17 cellular contexts compared by ENCODE assay signal in genomic region chr1:92409946-92410345, GRCh38.
DNase-seq lines count a peak whose midpoint lies in the region; ATAC-seq and TF ChIP-seq lines count a peak whose summit lies in the region.
"Had no signal": no experiment of that assay in that cellular context is flagged by ENCODE, and none has a peak within 500 bp of the region (broad histone marks: within the 10 kb centered on the region; RNA-seq: fewer than 3 reads in every experiment).

No MANE protein-coding gene starts in this region.

- H4K8ac ChIP-seq in H9 (replicated peaks; ENCODE audit: insufficient read length, low read depth, low read length), result no peak overlapping the region

- H2BK120ac ChIP-seq in H9 (ENCODE audit: low read depth, low read length, poor library complexity, severe bottlenecking), result no peak overlapping the region

- H3K9me3 ChIP-seq in H9 (ENCODE audit: control insufficient read depth, low read depth, low read length), result no peaks in the 10 kb centered on the region
- H3K9me3 ChIP-seq in osteoblast (ENCODE audit: low read depth, low read length), result no peaks in the 10 kb centered on the region
- no peaks in the 10 kb centered on the region for H3K9me3 ChIP-seq in MM.1S (replicated peaks; ENCODE audit: insufficient read depth, low read length)
- H3K9me3 ChIP-seq: BE2C had no signal

- no peak overlapping the region for H3K14ac ChIP-seq in H9 (ENCODE audit: insufficient read depth, low read length)

- no peaks in the 10 kb centered on the region for H3K27me3 ChIP-seq in H9 (ENCODE audit: insufficient read depth, low read length)
- H3K27me3 ChIP-seq in osteoblast (ENCODE audit: insufficient read depth, low read length), result no peaks in the 10 kb centered on the region
- no peaks in the 10 kb centered on the region for H3K27me3 ChIP-seq in MM.1S (replicated peaks; ENCODE audit: insufficient read depth, low read length)
- H3K27me3 ChIP-seq: BE2C had no signal

- no peaks in the 10 kb centered on the region for H3K9me3 Mint-ChIP-seq in stimulated activated naive CD8-positive, alpha-beta T cell treated with anti-CD3 and anti-CD28 coated beads, Interleukin-15, amount 100 ng/mL, for 72 hours
- H3K9me3 Mint-ChIP-seq in H9 (peaks cover 4% of the 10 kb centered on the region in 2 experiments; a peak in 1 of 5 replicates), HFFc6 (no peaks in the 10 kb centered on the region)
- no peaks in the 10 kb centered on the region for H3K9me3 Mint-ChIP-seq in effector memory CD8-positive, alpha-beta T cell

- H3K23ac ChIP-seq in H9 (ENCODE audit: insufficient read length, low read depth, low read length), result peak overlapping the region; percentile 13

- H4K20me1 ChIP-seq in H9 (ENCODE audit: control insufficient read depth, insufficient read depth, insufficient read length), result no peaks in the 10 kb centered on the region
- no peaks in the 10 kb centered on the region for H4K20me1 ChIP-seq in osteoblast (ENCODE audit: insufficient read depth, low read length)
- no peaks in the 10 kb centered on the region for H4K20me1 ChIP-seq in MM.1S (ENCODE audit: insufficient read depth, low read length)

- no peaks in the 10 kb centered on the region; a peak in 1 of 7 replicates for H3K36me3 Mint-ChIP-seq in H9 (ENCODE audit: insufficient read depth in 1 of 3, low read depth in 3 of 3)
- H3K36me3 Mint-ChIP-seq in effector memory CD8-positive, alpha-beta T cell (ENCODE audit: insufficient read depth), result no peaks in the 10 kb centered on the region
- H3K36me3 Mint-ChIP-seq in HFFc6 (ENCODE audit: low read depth), result no peaks in the 10 kb centered on the region

- no peaks in the 10 kb centered on the region for H3K9me2 ChIP-seq in MM.1S (replicated peaks; ENCODE audit: insufficient read depth, low read length)

- no peak overlapping the region for H4K5ac ChIP-seq in H9 (ENCODE audit: insufficient read length, low read depth, low read length)

- H3K4me2 ChIP-seq in H9 (ENCODE audit: insufficient read depth, insufficient read length, low read length) (no peak overlapping the region), osteoblast (ENCODE audit: insufficient read depth, low read length) (no peak overlapping the region), MM.1S (ENCODE audit: low read depth, low read length) (no peak overlapping the region)

- peaks cover 25% of the 10 kb centered on the region for H3K4me1 Mint-ChIP-seq in stimulated activated naive CD8-positive, alpha-beta T cell treated with anti-CD3 and anti-CD28 coated beads, Interleukin-15, amount 100 ng/mL, for 72 hours
- no peaks in the 10 kb centered on the region for H3K4me1 Mint-ChIP-seq in H9
- peaks cover 23 to 30% of the 10 kb centered on the region in 2 donors for H3K4me1 Mint-ChIP-seq in effector memory CD8-positive, alpha-beta T cell (ENCODE audit: low read depth in 2 of 2)
- H3K4me1 Mint-ChIP-seq in HFFc6 (ENCODE audit: low read depth), result peaks cover 17% of the 10 kb centered on the region

- no peak overlapping the region for H2AFZ ChIP-seq in H9 (ENCODE audit: low read length)
- H2AFZ ChIP-seq in osteoblast (ENCODE audit: low read length), result no peak overlapping the region
- no peak overlapping the region for H2AFZ ChIP-seq in MM.1S (ENCODE audit: low read length)

- H2AK5ac ChIP-seq in H9 (ENCODE audit: insufficient read length, low read length), result no peak overlapping the region

- DNase-seq in stimulated activated naive CD8-positive, alpha-beta T cell treated with anti-CD3 and anti-CD28 coated beads, Interleukin-15, amount 100 ng/mL, for 72 hours, result no peak
- DNase-seq in stimulated activated naive CD8-positive, alpha-beta T cell treated with anti-CD3 and anti-CD28 coated beads, Interleukin-15, Interleukin-2, amounts not matched to agents 100 U/mL and 50 U/mL, for 24 hours, result no peak
- DNase-seq in H9, result no peak
- DNase-seq in effector memory CD8-positive, alpha-beta T cell, result no peak
- no peak for DNase-seq in HFFc6
- DNase-seq in osteoblast (ENCODE audit: insufficient read length, low spot score, missing footprints), result no peak
- DNase-seq in MM.1S, result no peak
- DNase-seq: BE2C, GDM1, NCI-H1092, NCI-H1436, NCI-H187 treated with DMSO at 0.1 percent for 48 hours, NCI-H748 treated with DMSO at 0.1 percent for 48 hours, SHP77 treated with DMSO at 0.1 percent for 48 hours, SW 1271 had no signal

- peak; percentile 4 for ATAC-seq in stimulated activated naive CD8-positive, alpha-beta T cell treated with anti-CD3 and anti-CD28 coated beads, Interleukin-15, amount 100 ng/mL, for 72 hours
- no peak for ATAC-seq in stimulated activated naive CD8-positive, alpha-beta T cell treated with anti-CD3 and anti-CD28 coated beads, Interleukin-15, Interleukin-2, amounts not matched to agents 100 U/mL and 50 U/mL, for 24 hours
- ATAC-seq in effector memory CD8-positive, alpha-beta T cell (replicated peaks), result no peak

- H3T11ph ChIP-seq in H9 (ENCODE audit: low read length), result no peak overlapping the region

- H3K36me3 ChIP-seq in osteoblast (ENCODE audit: insufficient read depth, low read length) (no peaks in the 10 kb centered on the region), MM.1S (replicated peaks; ENCODE audit: insufficient read depth, low read length) (no peaks in the 10 kb centered on the region)
- H3K36me3 ChIP-seq: BE2C had no signal

- H2BK20ac ChIP-seq in H9 (ENCODE audit: low read depth, low read length, poor library complexity, severe bottlenecking), result no peak overlapping the region

- H2BK12ac ChIP-seq in H9 (ENCODE audit: insufficient read length, low read depth, low read length), result no peak overlapping the region

- H3K27me3 Mint-ChIP-seq in stimulated activated naive CD8-positive, alpha-beta T cell treated with anti-CD3 and anti-CD28 coated beads, Interleukin-15, amount 100 ng/mL, for 72 hours, result no peaks in the 10 kb centered on the region
- H3K27me3 Mint-ChIP-seq in H9 (ENCODE audit: low read depth) (no peaks in the 10 kb centered on the region), HFFc6 (ENCODE audit: insufficient read depth) (peaks cover 8% of the 10 kb centered on the region; the same call in 1 of the 2 replicates)
- no peaks in the 10 kb centered on the region for H3K27me3 Mint-ChIP-seq in effector memory CD8-positive, alpha-beta T cell

- no peak overlapping the region for H2BK15ac ChIP-seq in H9 (ENCODE audit: low read depth, low read length)

- H3K4ac ChIP-seq in H9 (ENCODE audit: low read depth, low read length), result no peak overlapping the region

- WGBS in H9 (ENCODE audit: extremely low coverage, insufficient read length, low lambda C conversion rate), result no CpG with 5 or more reads among the region's 3 CpGs

- H3K56ac ChIP-seq in H9 (ENCODE audit: insufficient read length, low read depth, low read length), result no peak overlapping the region

- H3K4me3 ChIP-seq in osteoblast (ENCODE audit: insufficient read depth, low read length) (no peak overlapping the region), MM.1S (ENCODE audit: low read length) (no peak overlapping the region)
- H3K4me3 ChIP-seq: SK-N-MC had no signal

- H3K79me2 ChIP-seq in H9 (ENCODE audit: insufficient read depth, low read length), result no peaks in the 10 kb centered on the region
- H3K79me2 ChIP-seq in osteoblast (ENCODE audit: insufficient read depth, low read length), result no peaks in the 10 kb centered on the region
- H3K79me2 ChIP-seq in MM.1S (ENCODE audit: low read length), result no peaks in the 10 kb centered on the region

- TF ChIP-seq CTCF in H9 (conservative IDR thresholded peaks at IDR 0.05) (no peak), HFFc6 (IDR thresholded peaks at IDR 0.05) (no peak), osteoblast (IDR thresholded peaks at IDR 0.05; ENCODE audit: extremely low read depth, low read depth, low read length) (no peak), MM.1S (IDR thresholded peaks at IDR 0.05; ENCODE audit: low read length) (no peak)

- H2BK5ac ChIP-seq in H9 (ENCODE audit: insufficient read length, low read length), result no peak overlapping the region

- no peak overlapping the region for H3K9ac ChIP-seq in H9 (ENCODE audit: extremely low read depth, insufficient read length, low read length)
- H3K9ac ChIP-seq in MM.1S (ENCODE audit: low read length), result no peak overlapping the region

- no peak overlapping the region for H4K91ac ChIP-seq in H9 (ENCODE audit: insufficient read length, low read depth, low read length)

- no peaks in the 10 kb centered on the region for H3K23me2 ChIP-seq in H9 (ENCODE audit: insufficient read length, low read depth, low read length, poor library complexity, severe bottlenecking)

- H3K4me3 Mint-ChIP-seq in stimulated activated naive CD8-positive, alpha-beta T cell treated with anti-CD3 and anti-CD28 coated beads, Interleukin-15, amount 100 ng/mL, for 72 hours, result no peak overlapping the region
- H3K4me3 Mint-ChIP-seq in H9, result no peak overlapping the region
- H3K4me3 Mint-ChIP-seq in effector memory CD8-positive, alpha-beta T cell, result no peak overlapping the region
- H3K4me3 Mint-ChIP-seq in HFFc6, result no peak overlapping the region

- no peaks in the 10 kb centered on the region for H3K79me1 ChIP-seq in H9 (ENCODE audit: insufficient read depth, low read depth, low read length, poor library complexity, severe bottlenecking)

- H3K18ac ChIP-seq in H9 (ENCODE audit: insufficient read length, low read depth, low read length), result no peak overlapping the region

- no peak overlapping the region for H3K27ac Mint-ChIP-seq in stimulated activated naive CD8-positive, alpha-beta T cell treated with anti-CD3 and anti-CD28 coated beads, Interleukin-15, amount 100 ng/mL, for 72 hours
- H3K27ac Mint-ChIP-seq in H9, result no peak overlapping the region
- peak overlapping the region; percentile 3 to 5 for H3K27ac Mint-ChIP-seq in effector memory CD8-positive, alpha-beta T cell
- H3K27ac Mint-ChIP-seq in HFFc6, result no peak overlapping the region

- H3K4me1 ChIP-seq in H9 (ENCODE audit: insufficient read depth, low read length) (no peaks in the 10 kb centered on the region; the same call in 1 of the 2 replicates), osteoblast (ENCODE audit: insufficient read depth, low read length) (no peaks in the 10 kb centered on the region), MM.1S (ENCODE audit: low read length) (no peaks in the 10 kb centered on the region)
- H3K4me1 ChIP-seq: BE2C had no signal

- H3K27ac ChIP-seq in H9 (ENCODE audit: insufficient read length, low read depth, low read length), result no peak overlapping the region
- no peak overlapping the region for H3K27ac ChIP-seq in osteoblast (ENCODE audit: low read depth, low read length)
- H3K27ac ChIP-seq in MM.1S (ENCODE audit: low read length), result no peak overlapping the region
- H3K27ac ChIP-seq: RWPE1, SK-N-MC had no signal

- no peaks in the 10 kb centered on the region for H3F3A ChIP-seq in MM.1S (ENCODE audit: insufficient read depth, low read length)

Comparison
In these comparisons a context has a peak if more than half of its experiments do, and no peak if none do; other contexts are left out.
1. H3K27ac Mint-ChIP-seq: peak in effector memory CD8-positive, alpha-beta T cell (2 of 2); none in stimulated activated naive CD8-positive, alpha-beta T cell treated with anti-CD3 and anti-CD28 coated beads, Interleukin-15, amount 100 ng/mL, for 72 hours (0 of 2), H9 (0 of 3) and HFFc6 (single experiment).